In the genomic region with DNA sequence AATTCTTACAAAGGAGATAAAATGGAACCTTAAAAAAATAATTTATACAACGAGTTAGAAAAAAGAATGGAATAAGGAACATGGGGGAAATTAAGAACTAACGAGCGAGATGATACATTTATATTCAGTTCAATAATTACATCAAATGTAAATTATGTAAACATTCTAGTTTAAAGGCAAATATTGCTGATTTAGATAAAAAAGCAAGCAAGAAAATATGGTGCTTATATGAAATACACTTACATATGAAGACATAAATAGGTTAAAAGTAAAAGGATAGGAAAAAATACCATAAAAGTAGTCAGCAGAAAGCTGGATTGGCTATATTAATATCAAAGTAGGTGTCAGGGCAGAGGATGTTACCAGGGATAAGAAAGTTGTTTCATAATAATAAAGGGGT, we compare ENCODE assay signal across 3 cellular contexts.
A peak's percentile ranks its signal among the peaks of the same experiment; 100 is the strongest.
TF ChIP-seq lines count a peak whose summit lies in the region.

No MANE protein-coding gene starts in this region.

TF ChIP-seq in HepG2, 621 proteins besides CTCF, POLR2A, EP300 and RAD21:
- TF ChIP-seq MAFF (IDR thresholded peaks at IDR 0.05; ENCODE audit: low read depth, low read length) (peak; percentile 37; the same call in 1 of the 2 replicates), MAFK (conservative IDR thresholded peaks at IDR 0.05 in 1 of 2, IDR thresholded peaks at IDR 0.05 in 1 of 2; ENCODE audit: low read length in 2 of 2) (peak; percentile 39 to 54; a peak in 3 of 4 replicates), ELF3 (CRISPR knock-in tag; IDR thresholded peaks at IDR 0.05) (no peak)

TF ChIP-seq in A549, 52 proteins besides CTCF, POLR2A, EP300 and RAD21:
- TF ChIP-seq MAFK (IDR thresholded peaks at IDR 0.05; ENCODE audit: partially characterized antibody) (peak; percentile 56), KDM1A (IDR thresholded peaks at IDR 0.05; ENCODE audit: low read depth) (no peak), ZC3H11A (IDR thresholded peaks at IDR 0.05) (no peak)
- TF ChIP-seq, protein P1, sequence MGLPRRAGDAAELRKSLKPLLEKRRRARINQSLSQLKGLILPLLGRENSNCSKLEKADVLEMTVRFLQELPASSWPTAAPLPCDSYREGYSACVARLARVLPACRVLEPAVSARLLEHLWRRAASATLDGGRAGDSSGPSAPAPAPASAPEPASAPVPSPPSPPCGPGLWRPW (IDR thresholded peaks at IDR 0.05), result no peak

TF ChIP-seq in K562, 482 proteins besides CTCF, POLR2A, EP300 and RAD21:
- TF ChIP-seq XRCC5 (IDR thresholded peaks at IDR 0.05; ENCODE audit: low read depth, low read length), result no peak
- peak; percentile 63 for TF ChIP-seq ZNF316 (IDR thresholded peaks at IDR 0.05)
- no peak for TF ChIP-seq HDAC1 (IDR thresholded peaks at IDR 0.05)
- peak; percentile 31; the same call in 1 of the 2 replicates for TF ChIP-seq C11orf30 (IDR thresholded peaks at IDR 0.05; ENCODE audit: low read depth)
- TF ChIP-seq, protein P2, sequence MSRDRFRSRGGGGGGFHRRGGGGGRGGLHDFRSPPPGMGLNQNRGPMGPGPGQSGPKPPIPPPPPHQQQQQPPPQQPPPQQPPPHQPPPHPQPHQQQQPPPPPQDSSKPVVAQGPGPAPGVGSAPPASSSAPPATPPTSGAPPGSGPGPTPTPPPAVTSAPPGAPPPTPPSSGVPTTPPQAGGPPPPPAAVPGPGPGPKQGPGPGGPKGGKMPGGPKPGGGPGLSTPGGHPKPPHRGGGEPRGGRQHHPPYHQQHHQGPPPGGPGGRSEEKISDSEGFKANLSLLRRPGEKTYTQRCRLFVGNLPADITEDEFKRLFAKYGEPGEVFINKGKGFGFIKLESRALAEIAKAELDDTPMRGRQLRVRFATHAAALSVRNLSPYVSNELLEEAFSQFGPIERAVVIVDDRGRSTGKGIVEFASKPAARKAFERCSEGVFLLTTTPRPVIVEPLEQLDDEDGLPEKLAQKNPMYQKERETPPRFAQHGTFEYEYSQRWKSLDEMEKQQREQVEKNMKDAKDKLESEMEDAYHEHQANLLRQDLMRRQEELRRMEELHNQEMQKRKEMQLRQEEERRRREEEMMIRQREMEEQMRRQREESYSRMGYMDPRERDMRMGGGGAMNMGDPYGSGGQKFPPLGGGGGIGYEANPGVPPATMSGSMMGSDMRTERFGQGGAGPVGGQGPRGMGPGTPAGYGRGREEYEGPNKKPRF (IDR thresholded peaks at IDR 0.05; ENCODE audit: low read depth, low read length), result no peak
- 0 out of 2 replicates have a peak, but pooled peaks have one; percentile 9 for TF ChIP-seq MAFG (tag; conservative IDR thresholded peaks at IDR 0.05)
- no peak for TF ChIP-seq SIN3B (IDR thresholded peaks at IDR 0.05; ENCODE audit: low read depth)
